Comparison of ENCODE assay signal across 10 cellular contexts in genomic region chr4:27861802-27862201, GRCh38.
DNase-seq lines count a peak whose midpoint lies in the region; ATAC-seq and TF ChIP-seq lines count a peak whose summit lies in the region.
"Had no signal": no experiment of that assay in that cellular context is flagged by ENCODE, and none has a peak within 500 bp of the region (broad histone marks: within the 10 kb centered on the region; RNA-seq: fewer than 3 reads in every experiment).

No MANE protein-coding gene starts in this region.

- H3K4me3 Mint-ChIP-seq in chondrocyte (ENCODE audit: unreplicated experiment) = no peak overlapping the region
- H3K4me3 Mint-ChIP-seq: activated B cell treated with CpG ODN at 0.5 μM for 24 hours, naive B cell had no signal

- no peaks in the 10 kb centered on the region for H3K27me3 Mint-ChIP-seq in chondrocyte (ENCODE audit: low read depth)
- H3K27me3 Mint-ChIP-seq: activated B cell treated with CpG ODN at 0.5 μM for 24 hours, naive B cell had no signal

- H3K27ac Mint-ChIP-seq in chondrocyte (ENCODE audit: unreplicated experiment) = peak overlapping the region; percentile 9
- H3K27ac Mint-ChIP-seq: activated B cell treated with CpG ODN at 0.5 μM for 24 hours, naive B cell had no signal

- TF ChIP-seq CTCF in chondrocyte (IDR thresholded peaks at IDR 0.05) = no peak

- ATAC-seq in GM21786 (IDR thresholded peaks at IDR 0.05; ENCODE audit: unreplicated experiment) (peak; percentile 86), HG03442 (IDR thresholded peaks at IDR 0.05; ENCODE audit: unreplicated experiment) (peak; percentile 50), GM21390 (IDR thresholded peaks at IDR 0.05; ENCODE audit: unreplicated experiment) (no peak)
- ATAC-seq in activated CD4-positive, CD25-positive, alpha-beta regulatory T cell treated with anti-CD3 and anti-CD28 coated beads, Interleukin-2, amount 50 U/mL, for 24 hours = no peak

- H3K4me1 Mint-ChIP-seq in chondrocyte (ENCODE audit: low read depth) = peaks cover 18% of the 10 kb centered on the region
- H3K4me1 Mint-ChIP-seq: activated B cell treated with CpG ODN at 0.5 μM for 24 hours, naive B cell had no signal

- peaks cover 13% of the 10 kb centered on the region for H3K9me3 Mint-ChIP-seq in chondrocyte (ENCODE audit: low read depth)

- peak; percentile 5 for DNase-seq in A172 (ENCODE audit: low spot score)
- DNase-seq in chondrocyte (ENCODE audit: low spot score) = no peak
- DNase-seq in NCI-H1092 (lab: John Stamatoyannopoulos, UW) = no peak
- no peak for DNase-seq in activated naive CD4-positive, alpha-beta T cell (lab: John Stamatoyannopoulos, UW)
- DNase-seq: activated B cell treated with CpG ODN at 0.5 μM for 24 hours, naive B cell had no signal

- peaks cover 2% of the 10 kb centered on the region for H3K36me3 Mint-ChIP-seq in chondrocyte (ENCODE audit: low read depth)
- H3K36me3 Mint-ChIP-seq: naive B cell had no signal

Comparison
In these comparisons a context has a peak if more than half of its experiments do, and no peak if none do; other contexts are left out.
1. ATAC-seq: peak in GM21786 (single experiment) and HG03442 (single experiment); none in activated CD4-positive, CD25-positive, alpha-beta regulatory T cell treated with anti-CD3 and anti-CD28 coated beads, Interleukin-2, amount 50 U/mL, for 24 hours (0 of 2) and GM21390 (single experiment).